Comparison of ENCODE assay signal across 8 cellular contexts in genomic region chr19:47190167-47190727, GRCh38. TPM values are rescaled to one million over a fixed set of nuclear protein-coding genes. Genes with fewer than 3 reads are reported as not detected.
DNase-seq lines count a peak whose midpoint lies in the region; ATAC-seq and TF ChIP-seq lines count a peak whose summit lies in the region.

No MANE protein-coding gene starts in this region.

- ATAC-seq in HG02588 (IDR thresholded peaks at IDR 0.05; ENCODE audit: unreplicated experiment), result no peak

- H3K4me3 ChIP-seq in ascending aorta, result peak overlapping the region in 1 of 2 donors; percentile 16
- H3K4me3 ChIP-seq in spleen, result no peak overlapping the region

- no peaks in the 10 kb centered on the region for H3K36me3 ChIP-seq in ascending aorta
- peaks cover 0 to 81% (median 0%) of the 10 kb centered on the region in 6 donors for H3K36me3 ChIP-seq in spleen

- H3K9me3 ChIP-seq in ascending aorta (no peaks in the 10 kb centered on the region), spleen (no peaks in the 10 kb centered on the region)

- no peak for TF ChIP-seq CTCF in ascending aorta (IDR thresholded peaks at IDR 0.05)
- no peak for TF ChIP-seq CTCF in spleen (IDR thresholded peaks at IDR 0.05 in 8 of 11, conservative IDR thresholded peaks at IDR 0.05 in 3 of 11)

- TF ChIP-seq POLR2A in spleen (IDR thresholded peaks at IDR 0.05), result no peak
- no peak for TF ChIP-seq POLR2A in erythroblast (IDR thresholded peaks at IDR 0.05; ENCODE audit: low read length)

- peak overlapping the region; percentile 60 to 80 for H3K27ac ChIP-seq in ascending aorta
- H3K27ac ChIP-seq in spleen, result peak overlapping the region; percentile 21 to 77 (median 60)

- no peaks in the 10 kb centered on the region for H3K27me3 ChIP-seq in ascending aorta
- no peaks in the 10 kb centered on the region for H3K27me3 ChIP-seq in spleen (replicated peaks in 1 of 7)

- H3K4me1 ChIP-seq in ascending aorta (peaks cover 0 to 24% of the 10 kb centered on the region in 2 donors), spleen (peaks cover 5 to 66% (median 40%) of the 10 kb centered on the region in 6 donors)

- peak; percentile 33 for DNase-seq in DMS153 treated with DMSO at 0.1 percent for 48 hours (lab: John Stamatoyannopoulos, UW; ENCODE audit: unreplicated experiment)
- DNase-seq in T follicular helper cell (ENCODE audit: low read depth), result peak; percentile 44
- DNase-seq in ascending aorta (ENCODE audit: low spot score in 2 of 2), result peak; percentile 29 to 84
- DNase-seq in iris pigment epithelial cell (ENCODE audit: low read depth), result peak; percentile 92
- DNase-seq in spleen, result no peak
- DNase-seq in erythroblast (lab: John Stamatoyannopoulos, UW), result no peak
- DNase-seq in NCI-H1436 (lab: John Stamatoyannopoulos, UW), result no peak

- intact Hi-C loops in ascending aorta (cut with DNase I) (loop anchor here (5.0 kb wide), 1 partner anchor 33 kb away; no protein-coding TSS in a partner anchor), spleen (cut with DNase I; ENCODE audit: low total_unique reads) (no loop called here)

- 51 to 69% (median 59%) methylated on average over 12 of the region's 12 CpGs for WGBS in spleen, 5 donors

RNA-seq across cellular contexts. Expression of gene BBC3, which starts 40.8 kb away (rescaled TPM):
- total RNA-seq in ascending aorta (14.9 TPM), spleen (10 to 100 TPM in 6 of 7 donors, 1 to 10 TPM in 1; 6.3 to 17.0 (median 11.3) TPM)
- polyA plus RNA-seq in spleen, result 10 to 100 TPM in 1 of 3 donors, 1 to 10 TPM in 2; 7.1 to 12.6 (median 9.5) TPM

RNA-seq across cellular contexts. Expression of gene SAE1, which starts 59.6 kb away (rescaled TPM):
- total RNA-seq in ascending aorta (54.4 TPM), spleen (10 to 100 TPM; 42.7 to 72.4 (median 59.5) TPM)
- polyA plus RNA-seq in spleen, result 10 to 100 TPM; 28.1 to 53.3 (median 43.9) TPM

Comparison
In these comparisons a context has a peak if more than half of its experiments do, and no peak if none do; other contexts are left out.
1. DNase-seq: peak in DMS153 treated with DMSO at 0.1 percent for 48 hours (single experiment), T follicular helper cell (single experiment), ascending aorta (2 of 2) and iris pigment epithelial cell (single experiment); none in spleen (single experiment), erythroblast (0 of 2) and NCI-H1436 (single experiment).